In genomic region chr4:99447079-99447478, GRCh38 we compare ENCODE assay signal across 9 cellular contexts. TPM values are rescaled to one million over a fixed set of nuclear protein-coding genes. Genes with fewer than 3 reads are reported as not detected.
A peak's percentile ranks its signal among the peaks of the same experiment; 100 is the strongest.
DNase-seq lines count a peak whose midpoint lies in the region; ATAC-seq and TF ChIP-seq lines count a peak whose summit lies in the region.
"Had no signal": no experiment of that assay in that cellular context is flagged by ENCODE, and none has a peak within 500 bp of the region (broad histone marks: within the 10 kb centered on the region; RNA-seq: fewer than 3 reads in every experiment).

No MANE protein-coding gene starts in this region.

- peaks cover 0 to 8% of the 10 kb centered on the region in 2 donors for H3K9me3 ChIP-seq in breast epithelium
- H3K9me3 ChIP-seq in effector memory CD4-positive, alpha-beta T cell (ENCODE audit: control insufficient read depth, low read length) = no peaks in the 10 kb centered on the region
- no peaks in the 10 kb centered on the region for H3K9me3 ChIP-seq in CD4-positive, alpha-beta memory T cell (ENCODE audit: control insufficient read depth in 1 of 2, low read length in 2 of 2)

- H3K9me3 Mint-ChIP-seq in MCF 10A (ENCODE audit: unreplicated experiment) = peaks cover 14% of the 10 kb centered on the region
- H3K9me3 Mint-ChIP-seq in CD4-positive, alpha-beta memory T cell = peaks cover 0 to 12% (median 8%) of the 10 kb centered on the region in 8 donors

- DNase-seq in MCF 10A (ENCODE audit: unreplicated experiment) = peak; percentile 68
- no peak for DNase-seq in breast epithelium (ENCODE audit: low spot score in 2 of 2)
- DNase-seq in SW480 (ENCODE audit: low spot score) = peak; percentile 1
- no peak for DNase-seq in left lobe of liver (ENCODE audit: low spot score)
- DNase-seq in effector memory CD4-positive, alpha-beta T cell = no peak
- no peak for DNase-seq in CD4-positive, alpha-beta memory T cell
- DNase-seq in anterior cingulate cortex (lab: John Stamatoyannopoulos, UW) = no peak
- DNase-seq: activated naive CD8-positive, alpha-beta T cell treated with anti-CD3 and anti-CD28 coated beads, Interleukin-2, amount 10 ng/mL, durations not matched to agents 7 days and 5 days had no signal

- H3K27me3 Mint-ChIP-seq in MCF 10A (ENCODE audit: insufficient read depth, unreplicated experiment) = no peaks in the 10 kb centered on the region
- peaks cover 5% of the 10 kb centered on the region in 2 donors for H3K27me3 Mint-ChIP-seq in CD4-positive, alpha-beta memory T cell
- H3K27me3 Mint-ChIP-seq: activated naive CD8-positive, alpha-beta T cell treated with anti-CD3 and anti-CD28 coated beads, Interleukin-2, amount 10 ng/mL, durations not matched to agents 7 days and 5 days had no signal

- H3K27ac Mint-ChIP-seq in MCF 10A (ENCODE audit: low read depth, unreplicated experiment) = peak overlapping the region; percentile 5
- H3K27ac Mint-ChIP-seq in CD4-positive, alpha-beta memory T cell = no peak overlapping the region
- H3K27ac Mint-ChIP-seq: activated naive CD8-positive, alpha-beta T cell treated with anti-CD3 and anti-CD28 coated beads, Interleukin-2, amount 10 ng/mL, durations not matched to agents 7 days and 5 days had no signal

- TF ChIP-seq CTCF in MCF 10A (IDR thresholded peaks at IDR 0.05; ENCODE audit: unreplicated experiment) (no peak), breast epithelium (IDR thresholded peaks at IDR 0.05) (no peak)

- no peak overlapping the region for H3K4me3 ChIP-seq in breast epithelium
- no peak overlapping the region for H3K4me3 ChIP-seq in effector memory CD4-positive, alpha-beta T cell (ENCODE audit: insufficient read depth, low read depth, low read length, poor library complexity, severe bottlenecking)
- no peak overlapping the region for H3K4me3 ChIP-seq in CD4-positive, alpha-beta memory T cell (ENCODE audit: low read length in 2 of 2)

- H3K27ac ChIP-seq in breast epithelium = no peak overlapping the region
- no peak overlapping the region for H3K27ac ChIP-seq in effector memory CD4-positive, alpha-beta T cell (ENCODE audit: insufficient read depth, low read length, poor library complexity, severe bottlenecking)
- no peak overlapping the region for H3K27ac ChIP-seq in CD4-positive, alpha-beta memory T cell (ENCODE audit: low read depth, low read length)

- BruUV-seq in MCF 10A (replicated peaks; lab: Mats Ljungman, UMichigan) = no TSS peak

- peak; percentile 97 for ATAC-seq in HG03060 (IDR thresholded peaks at IDR 0.05; ENCODE audit: low read depth, unreplicated experiment)
- peak; percentile 49 for ATAC-seq in left lobe of liver

- H3K27me3 ChIP-seq in breast epithelium = no peaks in the 10 kb centered on the region
- H3K27me3 ChIP-seq in effector memory CD4-positive, alpha-beta T cell (replicated peaks; ENCODE audit: control insufficient read depth, insufficient read depth, low read length, poor library complexity, severe bottlenecking) = no peaks in the 10 kb centered on the region
- H3K27me3 ChIP-seq in CD4-positive, alpha-beta memory T cell (ENCODE audit: insufficient read depth, low read length) = no peaks in the 10 kb centered on the region

- CTCF ChIA-PET in MCF 10A (lab: Yijun Ruan, JAX) = interaction anchor here (1.1 kb wide), 1 partner anchor 44 kb away, joined by 3 read pairs; no protein-coding TSS in a partner anchor
- CTCF ChIA-PET in CD4-positive, alpha-beta memory T cell (lab: Charles Lee; ENCODE audit: partially characterized antibody) = interaction anchor here (2.2 kb wide), 1 partner anchor 16 kb away, joined by 10 read pairs; no protein-coding TSS in a partner anchor

- no peaks in the 10 kb centered on the region for H3K36me3 Mint-ChIP-seq in MCF 10A (ENCODE audit: insufficient read depth, unreplicated experiment)
- no peaks in the 10 kb centered on the region for H3K36me3 Mint-ChIP-seq in CD4-positive, alpha-beta memory T cell
- H3K36me3 Mint-ChIP-seq: activated naive CD8-positive, alpha-beta T cell treated with anti-CD3 and anti-CD28 coated beads, Interleukin-2, amount 10 ng/mL, durations not matched to agents 7 days and 5 days had no signal

- H3K4me1 ChIP-seq in breast epithelium = no peaks in the 10 kb centered on the region
- H3K4me1 ChIP-seq in effector memory CD4-positive, alpha-beta T cell (ENCODE audit: control insufficient read depth, insufficient read depth, low read length, poor library complexity, severe bottlenecking) = no peaks in the 10 kb centered on the region
- no peaks in the 10 kb centered on the region for H3K4me1 ChIP-seq in CD4-positive, alpha-beta memory T cell (ENCODE audit: insufficient read depth, low read length)

- POLR2A ChIA-PET in MCF 10A (lab: Yijun Ruan, JAX) = interaction anchor here (0.6 to 1.4 kb wide), 2 partner anchors 11 to 515 kb away, joined by 3 to 4 read pairs; no protein-coding TSS in a partner anchor
- POLR2A ChIA-PET in CD4-positive, alpha-beta memory T cell (lab: Charles Lee; ENCODE audit: partially characterized antibody) = no interaction called here

- TF ChIP-seq POLR2A in breast epithelium (IDR thresholded peaks at IDR 0.05) = no peak

- no peaks in the 10 kb centered on the region for H3K4me1 Mint-ChIP-seq in MCF 10A (ENCODE audit: insufficient read depth, unreplicated experiment)
- H3K4me1 Mint-ChIP-seq in CD4-positive, alpha-beta memory T cell = no peaks in the 10 kb centered on the region

- H3K36me3 ChIP-seq in breast epithelium = no peaks in the 10 kb centered on the region
- no peaks in the 10 kb centered on the region for H3K36me3 ChIP-seq in effector memory CD4-positive, alpha-beta T cell (ENCODE audit: control insufficient read depth, insufficient read depth, low read length)
- no peaks in the 10 kb centered on the region for H3K36me3 ChIP-seq in CD4-positive, alpha-beta memory T cell (ENCODE audit: insufficient read depth, low read length)

- intact Hi-C loops in MCF 10A (cut with micrococcal nuclease) = no loop called here
- intact Hi-C loops in breast epithelium (cut with DNase I; ENCODE audit: low total_unique reads) = no loop called here
- intact Hi-C loops in CD4-positive, alpha-beta memory T cell (cut with micrococcal nuclease) = no loop called here

- no peak overlapping the region for H3K4me3 Mint-ChIP-seq in MCF 10A (ENCODE audit: unreplicated experiment)
- no peak overlapping the region for H3K4me3 Mint-ChIP-seq in CD4-positive, alpha-beta memory T cell
- H3K4me3 Mint-ChIP-seq: activated naive CD8-positive, alpha-beta T cell treated with anti-CD3 and anti-CD28 coated beads, Interleukin-2, amount 10 ng/mL, durations not matched to agents 7 days and 5 days had no signal

RNA-seq across cellular contexts. Expression of gene ADH7, which starts 11.9 kb away (rescaled TPM):
- not detected in 2 replicates for total RNA-seq in MCF 10A (2022)
- total RNA-seq in breast epithelium = not detected
- not detected for total RNA-seq in left lobe of liver
- total RNA-seq in CD4-positive, alpha-beta memory T cell = not detected
- not detected for polyA plus RNA-seq in CD4-positive, alpha-beta memory T cell
- total RNA-seq: activated naive CD8-positive, alpha-beta T cell treated with anti-CD3 and anti-CD28 coated beads, Interleukin-2, amount 10 ng/mL, durations not matched to agents 7 days and 5 days had no signal

Comparison
In these comparisons a context has a peak if more than half of its experiments do, and no peak if none do; other contexts are left out.
1. DNase-seq: peak in MCF 10A (single experiment) and SW480 (single experiment); none in breast epithelium (0 of 2), left lobe of liver (single experiment), effector memory CD4-positive, alpha-beta T cell (0 of 3), CD4-positive, alpha-beta memory T cell (0 of 5) and anterior cingulate cortex (0 of 58).